11 cellular contexts compared by ENCODE assay signal in the genomic region with DNA sequence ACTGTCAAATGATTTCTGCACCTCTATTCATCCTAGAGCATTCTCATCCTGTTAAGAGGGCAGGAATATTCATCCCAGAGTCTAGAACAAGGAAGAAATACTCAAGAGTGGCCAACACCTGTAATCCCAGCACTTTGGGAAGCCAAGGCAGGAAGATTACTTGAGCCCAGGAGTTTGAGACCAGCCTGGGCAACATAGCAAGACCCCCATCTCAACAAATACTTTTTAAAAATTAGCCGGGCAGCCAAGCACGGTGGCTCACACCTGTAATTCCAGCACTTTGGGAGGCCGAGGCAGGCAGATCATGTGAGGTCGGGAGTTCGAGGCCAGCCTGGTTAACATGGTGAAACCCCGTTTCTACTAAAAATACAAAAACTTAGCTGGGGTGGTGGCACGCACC. TPM values are rescaled to one million over a fixed set of nuclear protein-coding genes. Genes with fewer than 3 reads are reported as not detected.
"Had no signal": no experiment of that assay in that cellular context is flagged by ENCODE, and none has a peak within 500 bp of the region (broad histone marks: within the 10 kb centered on the region; RNA-seq: fewer than 3 reads in every experiment).

No MANE protein-coding gene starts in this region.

RNA-seq across cellular contexts. Expression of gene RIPOR3, which starts 6.9 kb away (rescaled TPM):
- total RNA-seq: activated B cell treated with CpG ODN at 0.5 μM for 24 hours; activated CD4-positive, alpha-beta memory T cell treated with anti-CD3 and anti-CD28 coated beads for 36 hours; activated CD4-positive, alpha-beta memory T cell treated with anti-CD3 and anti-CD28 coated beads, Interleukin-2, amount 10 ng/mL, durations not matched to agents 7 days and 5 days; activated CD4-positive, alpha-beta T cell treated with anti-CD3 and anti-CD28 coated beads for 36 hours; activated CD4-positive, alpha-beta T cell treated with anti-CD3 and anti-CD28 coated beads, Interleukin-2, amount 10 ng/mL, durations not matched to agents 24 days and 14 days; activated CD4-positive, alpha-beta T cell treated with anti-CD3 and anti-CD28 coated beads, Interleukin-2, amount 10 ng/mL, durations not matched to agents 7 days and 5 days; activated CD8-positive, alpha-beta memory T cell treated with anti-CD3 and anti-CD28 coated beads for 36 hours; activated CD8-positive, alpha-beta memory T cell treated with anti-CD3 and anti-CD28 coated beads, Interleukin-2, amount 10 ng/mL, durations not matched to agents 7 days and 5 days; activated CD8-positive, alpha-beta T cell treated with anti-CD3 and anti-CD28 coated beads for 36 hours; activated CD8-positive, alpha-beta T cell treated with anti-CD3 and anti-CD28 coated beads, Interleukin-2, amount 10 ng/mL, durations not matched to agents 7 days and 5 days; T-helper 2 cell treated with Interferon-gamma antibody and Interleukin-4, amounts not matched to agents 100 ng/mL and 5 ng/mL, for 36 hours had no signal
